22 cellular contexts compared by ENCODE assay signal in genomic region chr3:191688756-191689433, GRCh38.
A peak's percentile ranks its signal among the peaks of the same experiment; 100 is the strongest.
DNase-seq lines count a peak whose midpoint lies in the region; ATAC-seq, FAIRE-seq and TF ChIP-seq lines count a peak whose summit lies in the region.
"Had no signal": no experiment of that assay in that cellular context is flagged by ENCODE, and none has a peak within 500 bp of the region (broad histone marks: within the 10 kb centered on the region; RNA-seq: fewer than 3 reads in every experiment).

No MANE protein-coding gene starts in this region.

- WGBS in H1 (ENCODE audit: extremely low coverage in 1 of 2, insufficient coverage in 1 of 2, insufficient read length in 1 of 2, insufficient replicate concordance in 2 of 2, low coverage in 1 of 2, low lambda C conversion rate in 2 of 2, missing lambda C conversion rate in 1 of 2), 2 experiments = 26% methylated on average over 6 of the region's 6 CpGs; no CpG with 5 or more reads in 1 of the 2 experiments
- WGBS in tibial nerve, 2 donors = 46 to 52% methylated on average over 6 of the region's 6 CpGs

- H3K36me3 Mint-ChIP-seq in CD8-positive, alpha-beta T cell = no peaks in the 10 kb centered on the region
- H3K36me3 Mint-ChIP-seq: CD14-positive monocyte had no signal

- H2BK120ac ChIP-seq in H1 (replicated peaks; ENCODE audit: low read depth, low read length) = no peak overlapping the region

- no peaks in the 10 kb centered on the region for H3K23me2 ChIP-seq in H1 (ENCODE audit: low read depth, low read length)

- intact Hi-C loops in CD8-positive, alpha-beta T cell (cut with DNase I, micrococcal nuclease) = no loop called here

- no peak for TF ChIP-seq POLR2A in H1 (IDR thresholded peaks at IDR 0.05; ENCODE audit: control extremely low read depth in 1 of 2, low read depth in 2 of 2, low read length in 2 of 2)
- no peak for TF ChIP-seq POLR2A in tibial nerve (IDR thresholded peaks at IDR 0.05)

- H2AFZ ChIP-seq in H1 (ENCODE audit: low read length) = no peak overlapping the region

- peaks cover 12% of the 10 kb centered on the region for H3K9me3 Mint-ChIP-seq in CD8-positive, alpha-beta T cell
- H3K9me3 Mint-ChIP-seq: HFFc6, IgD-negative memory B cell had no signal

- no peaks in the 10 kb centered on the region for H3K27me3 ChIP-seq in HUES48 (ENCODE audit: control insufficient read depth, insufficient read depth, low read length)
- H3K27me3 ChIP-seq in H1 (replicated peaks in 1 of 4; ENCODE audit: control insufficient read depth in 3 of 4, extremely low read depth in 1 of 4, insufficient read depth in 3 of 4, low read length in 3 of 4) = no peaks in the 10 kb centered on the region
- H3K27me3 ChIP-seq in iPS-20b (ENCODE audit: insufficient read depth, low read length) = no peaks in the 10 kb centered on the region
- H3K27me3 ChIP-seq in tibial nerve = no peaks in the 10 kb centered on the region
- H3K27me3 ChIP-seq in CD8-positive, alpha-beta T cell (ENCODE audit: insufficient read depth, low read length) = no peaks in the 10 kb centered on the region

- no peak overlapping the region for H2BK12ac ChIP-seq in H1 (ENCODE audit: low read depth, low read length)

- H3K9ac ChIP-seq in HUES48 (ENCODE audit: low read depth, low read length) (no peak overlapping the region), H1 (replicated peaks in 1 of 4; ENCODE audit: extremely low read depth in 1 of 4, low read depth in 3 of 4, low read length in 3 of 4) (no peak overlapping the region), iPS-20b (ENCODE audit: low read depth, low read length) (peak overlapping the region; percentile 4; the same call in 1 of the 2 replicates)

- H3K4me1 Mint-ChIP-seq in CD8-positive, alpha-beta T cell (ENCODE audit: low read depth) = no peaks in the 10 kb centered on the region
- H3K4me1 Mint-ChIP-seq: CD14-positive monocyte, IgD-negative memory B cell had no signal

- CTCF ChIA-PET in H1 (lab: Charles Lee; ENCODE audit: partially characterized antibody) = interaction anchor here (1.2 kb wide), 1 partner anchor 14 kb away, joined by 3 read pairs; no protein-coding TSS in a partner anchor
- CTCF ChIA-PET in CD8-positive, alpha-beta T cell (lab: Charles Lee) = no interaction called here

- H3K79me1 ChIP-seq in H1 (ENCODE audit: low read depth, low read length) = no peaks in the 10 kb centered on the region

- H3K79me2 ChIP-seq in H1 (ENCODE audit: control insufficient read depth in 1 of 2, insufficient read depth in 2 of 2, low read length in 2 of 2) = no peaks in the 10 kb centered on the region

- H3K4me1 ChIP-seq in HUES48 (ENCODE audit: control insufficient read depth, insufficient read depth, low read length) (peaks cover 25% of the 10 kb centered on the region), H1 (replicated peaks in 1 of 4; ENCODE audit: control insufficient read depth in 3 of 4, insufficient read depth in 4 of 4, low read length in 3 of 4) (peaks cover 0 to 9% (median 3%) of the 10 kb centered on the region in 4 experiments; a peak in 2 of 7 replicates), iPS-20b (ENCODE audit: insufficient read depth, low read length) (peaks cover 13% of the 10 kb centered on the region), tibial nerve (no peaks in the 10 kb centered on the region)
- no peaks in the 10 kb centered on the region for H3K4me1 ChIP-seq in CD8-positive, alpha-beta T cell (ENCODE audit: insufficient read depth, low read length)

- TF ChIP-seq EP300 in H1 (IDR thresholded peaks at IDR 0.05; ENCODE audit: borderline replicate concordance in 1 of 2, low read depth in 2 of 2, low read length in 2 of 2) (peak in 1 of 2 experiments; percentile 59; a peak in 1 of 3 replicates), tibial nerve (IDR thresholded peaks at IDR 0.05) (no peak)

- H3K27ac ChIP-seq in HUES48 (ENCODE audit: low read depth, low read length) (peak overlapping the region; percentile 74), H1 (ENCODE audit: low read depth, low read length) (no peak overlapping the region), iPS-20b (ENCODE audit: low read length) (peak overlapping the region; percentile 80), tibial nerve (no peak overlapping the region)
- H3K27ac ChIP-seq in CD8-positive, alpha-beta T cell (ENCODE audit: low read depth, low read length) = no peak overlapping the region

- H3K18ac ChIP-seq in H1 (ENCODE audit: extremely low read depth, low read length) = peak overlapping the region; percentile 60

- H3K9me3 ChIP-seq in HUES48 (ENCODE audit: control insufficient read depth, insufficient read depth, low read length) (no peaks in the 10 kb centered on the region), H1 (ENCODE audit: insufficient read depth in 2 of 2, low read depth in 1 of 2, low read length in 1 of 2) (no peaks in the 10 kb centered on the region), iPS-20b (ENCODE audit: insufficient read depth, low read depth, low read length) (no peaks in the 10 kb centered on the region), tibial nerve (no peaks in the 10 kb centered on the region)
- no peaks in the 10 kb centered on the region for H3K9me3 ChIP-seq in CD8-positive, alpha-beta T cell (ENCODE audit: low read length)

- peak overlapping the region; percentile 37 for H4K5ac ChIP-seq in H1 (ENCODE audit: insufficient read length, low read depth, low read length)

- TF ChIP-seq CTCF in H1 (IDR thresholded peaks at IDR 0.05; ENCODE audit: control extremely low read depth in 1 of 3, insufficient read depth in 1 of 3, low read depth in 1 of 3, low read length in 3 of 3) (no peak), tibial nerve (IDR thresholded peaks at IDR 0.05) (no peak)
- no peak for TF ChIP-seq CTCF in CD8-positive, alpha-beta T cell (IDR thresholded peaks at IDR 0.05)

- H3K23ac ChIP-seq in H1 (ENCODE audit: insufficient read length) = no peak overlapping the region

- TF ChIP-seq RAD21 in H1 (IDR thresholded peaks at IDR 0.05 in 1 of 2, conservative IDR thresholded peaks at IDR 0.05 in 1 of 2; ENCODE audit: low read depth in 2 of 2, low read length in 2 of 2) = peak; percentile 13 to 18; a peak in 1 of 4 replicates

- H3K14ac ChIP-seq in H1 (ENCODE audit: insufficient read length) = no peak overlapping the region

- H4K91ac ChIP-seq in H1 (replicated peaks; ENCODE audit: insufficient read length, low read length) = no peak overlapping the region

- peak; percentile 81 for FAIRE-seq in H1 (lab: Jason Lieb, UNC)
- FAIRE-seq: D721Med had no signal

- H2BK5ac ChIP-seq in H1 (ENCODE audit: low read depth, low read length) = peak overlapping the region; percentile 84; the same call in 1 of the 2 replicates

- H3K56ac ChIP-seq in H1 (replicated peaks; ENCODE audit: insufficient read length, low read depth, low read length) = no peak overlapping the region

- no peaks in the 10 kb centered on the region for H4K20me1 ChIP-seq in H1 (replicated peaks in 1 of 2; ENCODE audit: control insufficient read depth in 1 of 2, insufficient read depth in 2 of 2, low read length in 2 of 2)

- no peaks in the 10 kb centered on the region for H3K27me3 Mint-ChIP-seq in CD8-positive, alpha-beta T cell (ENCODE audit: low read depth)

- H3K36me3 ChIP-seq in HUES48 (ENCODE audit: control insufficient read depth, insufficient read depth, low read length) (no peaks in the 10 kb centered on the region), H1 (ENCODE audit: control insufficient read depth in 2 of 4, insufficient read depth in 4 of 4, low read length in 3 of 4) (no peaks in the 10 kb centered on the region), iPS-20b (ENCODE audit: insufficient read depth, low read depth, low read length) (no peaks in the 10 kb centered on the region), tibial nerve (no peaks in the 10 kb centered on the region)
- no peaks in the 10 kb centered on the region for H3K36me3 ChIP-seq in CD8-positive, alpha-beta T cell (ENCODE audit: insufficient read depth, low read length)

- no peak overlapping the region for H3K4me3 Mint-ChIP-seq in CD8-positive, alpha-beta T cell
- H3K4me3 Mint-ChIP-seq: CD14-positive monocyte, HFFc6, IgD-negative memory B cell had no signal

- 0 out of 2 replicates have a peak overlapping the region, but pooled peaks have one; percentile 29 for H2AK5ac ChIP-seq in H1 (ENCODE audit: low read depth, low read length)

- peak; percentile 81 for DNase-seq in ELF-1 (ENCODE audit: low read depth, low spot score)
- peak in 1 of 2 experiments; percentile 68 for DNase-seq in H1 (ENCODE audit: low read depth in 1 of 2, low spot score in 2 of 2)
- DNase-seq in tibial nerve (ENCODE audit: low spot score in 2 of 2) = no peak
- no peak for DNase-seq in CD8-positive, alpha-beta T cell
- DNase-seq in 8988T = no peak
- DNase-seq: DMS53, GF-D8, HFFc6, MV-4-11, NCI-H1694, NCI-H2081, NCI-H2171, NCI-H345, NCI-H524, RPMI8226, SHP77 had no signal

- no peak overlapping the region; the same call in 1 of the 2 replicates for H2BK20ac ChIP-seq in H1 (ENCODE audit: low read length)

- H4K8ac ChIP-seq in H1 (ENCODE audit: extremely low read depth, insufficient read depth, low read length) = no peak overlapping the region

- no peak for ATAC-seq in HG03196 (IDR thresholded peaks at IDR 0.05; ENCODE audit: unreplicated experiment)
- no peak for ATAC-seq in CD8-positive, alpha-beta T cell

- H3K27ac Mint-ChIP-seq in CD8-positive, alpha-beta T cell = no peak overlapping the region
- H3K27ac Mint-ChIP-seq: CD14-positive monocyte, HFFc6, IgD-negative memory B cell had no signal

- peak overlapping the region; percentile 38; the same call in 1 of the 2 replicates for H3K4me3 ChIP-seq in HUES48 (ENCODE audit: low read depth, low read length)
- peak overlapping the region in 1 of 4 experiments; percentile 41; a peak in 1 of 8 replicates for H3K4me3 ChIP-seq in H1 (ENCODE audit: extremely low read depth in 1 of 4, insufficient read depth in 2 of 4, low read depth in 3 of 4, low read length in 4 of 4)
- peak overlapping the region; percentile 39 for H3K4me3 ChIP-seq in iPS-20b (ENCODE audit: low read length)
- H3K4me3 ChIP-seq in tibial nerve = no peak overlapping the region
- no peak overlapping the region for H3K4me3 ChIP-seq in CD8-positive, alpha-beta T cell (ENCODE audit: low read depth, low read length)

- POLR2A ChIA-PET in H1 (lab: Charles Lee; ENCODE audit: partially characterized antibody) = interaction anchor here (0.6 kb wide), 1 partner anchor 10 kb away, joined by 3 read pairs; no protein-coding TSS in a partner anchor
- POLR2A ChIA-PET in CD8-positive, alpha-beta T cell (lab: Charles Lee) = no interaction called here

- H3K4ac ChIP-seq in H1 (replicated peaks; ENCODE audit: insufficient read length, low read depth, low read length) = no peak overlapping the region

- H2BK15ac ChIP-seq in H1 (ENCODE audit: low read length) = no peak overlapping the region

- H3K4me2 ChIP-seq in H1 (ENCODE audit: insufficient read depth in 1 of 2, low read depth in 2 of 2, low read length in 2 of 2) = peak overlapping the region; percentile 53 to 73

TF ChIP-seq in H1, 55 proteins besides CTCF, POLR2A, EP300 and RAD21 (continues in another document):
- TF ChIP-seq HDAC2 (IDR thresholded peaks at IDR 0.05; ENCODE audit: borderline replicate concordance in 1 of 2, low read depth in 2 of 2, low read length in 2 of 2) = peak in 1 of 2 experiments; percentile 57; a peak in 1 of 4 replicates
- 0 out of 2 replicates have a peak, but pooled peaks have one; percentile 16 for TF ChIP-seq POU5F1 (IDR thresholded peaks at IDR 0.05; ENCODE audit: low read depth, low read length)
- peak; percentile 91 for TF ChIP-seq NANOG (IDR thresholded peaks at IDR 0.05; ENCODE audit: insufficient read depth, low read depth, low read length, poor library complexity, severe bottlenecking)
- no peak for TF ChIP-seq KDM4A (IDR thresholded peaks at IDR 0.05; ENCODE audit: low read depth, low read length, severe bottlenecking)

Comparison
In these comparisons a context has a peak if more than half of its experiments do, and no peak if none do; other contexts are left out.
1. H3K27ac ChIP-seq: peak in HUES48 (single experiment) and iPS-20b (single experiment); none in H1 (single experiment), tibial nerve (0 of 4) and CD8-positive, alpha-beta T cell (single experiment).
2. H3K4me3 ChIP-seq: peak in HUES48 (single experiment) and iPS-20b (single experiment); none in tibial nerve (0 of 4) and CD8-positive, alpha-beta T cell (single experiment).